Comparison of ENCODE assay signal across 5 cellular contexts in the genomic region with DNA sequence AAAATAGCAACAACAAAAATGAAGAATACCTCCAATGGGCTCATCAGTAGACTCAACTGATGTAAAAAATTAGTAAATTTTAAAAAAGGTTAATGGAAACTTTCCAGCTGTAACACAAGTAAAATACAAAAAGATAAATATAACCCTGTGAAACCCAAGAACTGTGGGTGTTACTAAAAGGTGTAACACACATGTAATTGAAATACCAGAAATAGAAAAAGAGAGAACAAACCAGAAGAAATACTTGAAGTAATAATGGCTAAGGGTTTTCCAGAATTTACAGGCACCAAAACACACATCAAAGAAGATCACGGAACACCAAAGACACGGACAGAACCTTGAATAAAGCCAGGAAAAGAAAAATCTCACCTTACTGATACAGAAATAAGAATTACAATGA.
"Had no signal": no experiment of that assay in that cellular context is flagged by ENCODE, and none has a peak within 500 bp of the region (broad histone marks: within the 10 kb centered on the region; RNA-seq: fewer than 3 reads in every experiment).

No MANE protein-coding gene starts in this region.

- FAIRE-seq: G401.6, GM12891, GM12892, GM19239 had no signal

- DNase-seq: GDM1 had no signal
